ENCODE assay signal across 1 cellular context in the genomic region with DNA sequence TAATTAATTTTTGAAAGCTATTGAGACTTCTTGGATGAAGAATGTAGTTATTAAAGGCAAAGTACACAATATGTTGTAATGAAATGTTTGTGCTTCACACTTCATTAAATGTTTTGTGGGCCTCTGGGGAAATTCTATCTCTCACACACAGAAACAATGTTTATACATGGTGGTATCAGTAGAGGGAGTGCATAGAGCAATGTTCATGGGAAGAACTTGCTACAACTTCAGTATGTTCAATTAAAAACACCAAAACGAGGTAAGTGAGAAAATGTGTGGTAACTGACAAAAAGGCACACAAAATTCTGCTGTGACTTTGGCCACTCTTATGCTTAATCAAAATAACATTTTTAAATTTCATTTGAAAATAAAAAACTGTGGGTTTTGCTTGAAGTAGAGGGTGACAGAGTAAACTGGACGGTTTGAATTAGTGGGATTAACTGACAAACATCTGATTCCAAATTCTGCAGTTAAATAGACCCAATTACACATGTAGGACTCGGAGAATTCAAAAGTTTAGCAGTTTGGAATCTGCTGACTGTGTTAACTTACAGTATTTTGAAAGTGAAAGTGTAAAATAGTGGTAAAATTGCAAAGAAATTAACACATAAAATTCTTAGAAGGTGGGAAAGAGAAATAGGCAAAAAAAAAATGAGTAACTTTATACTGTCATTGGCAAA.
TF ChIP-seq lines count a peak whose summit lies in the region.

No MANE protein-coding gene starts in this region.

TF ChIP-seq in IMR-90, 13 proteins besides CTCF, POLR2A, EP300 and RAD21:
- TF ChIP-seq MAFK (IDR thresholded peaks at IDR 0.05; ENCODE audit: low read depth, low read length): peak; percentile 77
- TF ChIP-seq, protein P1, sequence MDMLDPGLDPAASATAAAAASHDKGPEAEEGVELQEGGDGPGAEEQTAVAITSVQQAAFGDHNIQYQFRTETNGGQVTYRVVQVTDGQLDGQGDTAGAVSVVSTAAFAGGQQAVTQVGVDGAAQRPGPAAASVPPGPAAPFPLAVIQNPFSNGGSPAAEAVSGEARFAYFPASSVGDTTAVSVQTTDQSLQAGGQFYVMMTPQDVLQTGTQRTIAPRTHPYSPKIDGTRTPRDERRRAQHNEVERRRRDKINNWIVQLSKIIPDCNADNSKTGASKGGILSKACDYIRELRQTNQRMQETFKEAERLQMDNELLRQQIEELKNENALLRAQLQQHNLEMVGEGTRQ (IDR thresholded peaks at IDR 0.05; ENCODE audit: low read depth, low read length): no peak
TF ChIP-seq in IMR-90: peak in this region for 1.
